ENCODE assay signal across 1 cellular context in the genomic region with DNA sequence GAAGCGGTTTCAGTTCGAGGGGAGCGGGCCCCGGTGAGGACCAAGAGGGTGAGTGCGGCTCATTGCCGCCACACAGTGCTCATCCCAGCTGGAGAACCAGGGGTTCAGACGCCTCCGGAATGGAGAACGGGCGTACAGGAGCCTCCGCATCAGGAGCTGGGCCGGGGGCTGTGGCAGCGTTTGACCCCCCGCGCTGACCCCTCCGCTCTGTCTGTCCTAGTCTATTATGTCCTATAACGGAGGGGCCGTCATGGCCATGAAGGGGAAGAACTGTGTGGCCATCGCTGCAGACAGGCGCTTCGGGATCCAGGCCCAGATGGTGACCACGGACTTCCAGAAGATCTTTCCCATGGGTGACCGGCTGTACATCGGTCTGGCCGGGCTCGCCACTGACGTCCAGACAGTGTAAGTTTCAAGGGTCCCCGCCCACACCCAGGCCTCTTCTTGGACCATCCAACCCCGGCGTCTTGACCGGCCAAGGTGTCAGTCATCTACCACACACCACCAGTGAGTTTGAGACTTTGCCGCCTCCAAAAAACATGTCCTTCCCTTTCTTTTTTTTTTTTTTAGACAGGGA.
TF ChIP-seq lines count a peak whose summit lies in the region.

No MANE protein-coding gene starts in this region.

TF ChIP-seq in HepG2, 621 proteins besides CTCF, POLR2A, EP300 and RAD21 (continues in another document):
- TF ChIP-seq, protein P1, sequence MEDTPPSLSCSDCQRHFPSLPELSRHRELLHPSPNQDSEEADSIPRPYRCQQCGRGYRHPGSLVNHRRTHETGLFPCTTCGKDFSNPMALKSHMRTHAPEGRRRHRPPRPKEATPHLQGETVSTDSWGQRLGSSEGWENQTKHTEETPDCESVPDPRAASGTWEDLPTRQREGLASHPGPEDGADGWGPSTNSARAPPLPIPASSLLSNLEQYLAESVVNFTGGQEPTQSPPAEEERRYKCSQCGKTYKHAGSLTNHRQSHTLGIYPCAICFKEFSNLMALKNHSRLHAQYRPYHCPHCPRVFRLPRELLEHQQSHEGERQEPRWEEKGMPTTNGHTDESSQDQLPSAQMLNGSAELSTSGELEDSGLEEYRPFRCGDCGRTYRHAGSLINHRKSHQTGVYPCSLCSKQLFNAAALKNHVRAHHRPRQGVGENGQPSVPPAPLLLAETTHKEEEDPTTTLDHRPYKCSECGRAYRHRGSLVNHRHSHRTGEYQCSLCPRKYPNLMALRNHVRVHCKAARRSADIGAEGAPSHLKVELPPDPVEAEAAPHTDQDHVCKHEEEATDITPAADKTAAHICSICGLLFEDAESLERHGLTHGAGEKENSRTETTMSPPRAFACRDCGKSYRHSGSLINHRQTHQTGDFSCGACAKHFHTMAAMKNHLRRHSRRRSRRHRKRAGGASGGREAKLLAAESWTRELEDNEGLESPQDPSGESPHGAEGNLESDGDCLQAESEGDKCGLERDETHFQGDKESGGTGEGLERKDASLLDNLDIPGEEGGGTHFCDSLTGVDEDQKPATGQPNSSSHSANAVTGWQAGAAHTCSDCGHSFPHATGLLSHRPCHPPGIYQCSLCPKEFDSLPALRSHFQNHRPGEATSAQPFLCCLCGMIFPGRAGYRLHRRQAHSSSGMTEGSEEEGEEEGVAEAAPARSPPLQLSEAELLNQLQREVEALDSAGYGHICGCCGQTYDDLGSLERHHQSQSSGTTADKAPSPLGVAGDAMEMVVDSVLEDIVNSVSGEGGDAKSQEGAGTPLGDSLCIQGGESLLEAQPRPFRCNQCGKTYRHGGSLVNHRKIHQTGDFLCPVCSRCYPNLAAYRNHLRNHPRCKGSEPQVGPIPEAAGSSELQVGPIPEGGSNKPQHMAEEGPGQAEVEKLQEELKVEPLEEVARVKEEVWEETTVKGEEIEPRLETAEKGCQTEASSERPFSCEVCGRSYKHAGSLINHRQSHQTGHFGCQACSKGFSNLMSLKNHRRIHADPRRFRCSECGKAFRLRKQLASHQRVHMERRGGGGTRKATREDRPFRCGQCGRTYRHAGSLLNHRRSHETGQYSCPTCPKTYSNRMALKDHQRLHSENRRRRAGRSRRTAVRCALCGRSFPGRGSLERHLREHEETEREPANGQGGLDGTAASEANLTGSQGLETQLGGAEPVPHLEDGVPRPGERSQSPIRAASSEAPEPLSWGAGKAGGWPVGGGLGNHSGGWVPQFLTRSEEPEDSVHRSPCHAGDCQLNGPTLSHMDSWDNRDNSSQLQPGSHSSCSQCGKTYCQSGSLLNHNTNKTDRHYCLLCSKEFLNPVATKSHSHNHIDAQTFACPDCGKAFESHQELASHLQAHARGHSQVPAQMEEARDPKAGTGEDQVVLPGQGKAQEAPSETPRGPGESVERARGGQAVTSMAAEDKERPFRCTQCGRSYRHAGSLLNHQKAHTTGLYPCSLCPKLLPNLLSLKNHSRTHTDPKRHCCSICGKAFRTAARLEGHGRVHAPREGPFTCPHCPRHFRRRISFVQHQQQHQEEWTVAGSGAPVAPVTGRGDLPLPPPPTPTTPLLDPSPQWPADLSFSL (CRISPR knock-in tag; IDR thresholded peaks at IDR 0.05), result no peak
- TF ChIP-seq CAMTA2 (CRISPR knock-in tag; IDR thresholded peaks at IDR 0.05; ENCODE audit: borderline replicate concordance) (no peak), ZNF703 (CRISPR knock-in tag; IDR thresholded peaks at IDR 0.05; ENCODE audit: borderline replicate concordance) (no peak), ATF7-NPFF (CRISPR knock-in tag; IDR thresholded peaks at IDR 0.05; ENCODE audit: low read depth) (no peak), SMAD1 (CRISPR knock-in tag; IDR thresholded peaks at IDR 0.05; ENCODE audit: borderline replicate concordance, low read depth) (no peak), ELF3 (CRISPR knock-in tag; IDR thresholded peaks at IDR 0.05) (no peak), RORA (CRISPR knock-in tag; IDR thresholded peaks at IDR 0.05) (no peak), ZNF562 (CRISPR knock-in tag; IDR thresholded peaks at IDR 0.05; ENCODE audit: borderline replicate concordance) (no peak), ZNF296 (CRISPR knock-in tag; conservative IDR thresholded peaks at IDR 0.05) (0 out of 2 replicates have a peak, but pooled peaks have one; percentile 8), CCDC6 (CRISPR knock-in tag; IDR thresholded peaks at IDR 0.05) (0 out of 2 replicates have a peak, but pooled peaks have one; percentile 9), STAG1 (CRISPR knock-in tag; IDR thresholded peaks at IDR 0.05) (peak; percentile 36), FOXC1 (CRISPR knock-in tag; IDR thresholded peaks at IDR 0.05; ENCODE audit: borderline replicate concordance) (no peak; the same call in 1 of the 2 replicates), TP53 (CRISPR knock-in tag; conservative IDR thresholded peaks at IDR 0.05) (no peak), ATF1 (CRISPR knock-in tag; IDR thresholded peaks at IDR 0.05) (no peak), FOSL2 (CRISPR knock-in tag; IDR thresholded peaks at IDR 0.05) (no peak), ZNF747 (CRISPR knock-in tag; IDR thresholded peaks at IDR 0.05; ENCODE audit: borderline replicate concordance) (0 out of 2 replicates have a peak, but pooled peaks have one; percentile 5), YEATS2 (CRISPR knock-in tag; IDR thresholded peaks at IDR 0.05; ENCODE audit: borderline replicate concordance) (no peak), RXRA (CRISPR knock-in tag; IDR thresholded peaks at IDR 0.05) (no peak), SMARCE1 (IDR thresholded peaks at IDR 0.05; ENCODE audit: borderline replicate concordance) (no peak), ZNF558 (CRISPR knock-in tag; IDR thresholded peaks at IDR 0.05; ENCODE audit: borderline replicate concordance) (no peak), ZNF24 (IDR thresholded peaks at IDR 0.05) (no peak), ZNF317 (CRISPR knock-in tag; IDR thresholded peaks at IDR 0.05) (no peak), NAIF1 (CRISPR knock-in tag; IDR thresholded peaks at IDR 0.05; ENCODE audit: borderline replicate concordance) (no peak), ZNF251 (CRISPR knock-in tag; IDR thresholded peaks at IDR 0.05) (no peak), MTF1 (CRISPR knock-in tag; IDR thresholded peaks at IDR 0.05) (no peak), ZC3H13 (CRISPR knock-in tag; IDR thresholded peaks at IDR 0.05) (no peak), ZNF768 (CRISPR knock-in tag; IDR thresholded peaks at IDR 0.05) (no peak; the same call in none of the 2 replicates), SRSF4 (IDR thresholded peaks at IDR 0.05; ENCODE audit: low read depth, low read length, poor library complexity, severe bottlenecking) (no peak), ZKSCAN1 (IDR thresholded peaks at IDR 0.05; ENCODE audit: low read length) (no peak), ZSCAN31 (CRISPR knock-in tag; IDR thresholded peaks at IDR 0.05; ENCODE audit: low read depth) (no peak; the same call in none of the 2 replicates), EZH2 (conservative IDR thresholded peaks at IDR 0.05; ENCODE audit: low read depth, low read length) (no peak), RELA (CRISPR knock-in tag; IDR thresholded peaks at IDR 0.05) (no peak), ZNF207 (IDR thresholded peaks at IDR 0.05; ENCODE audit: borderline replicate concordance) (no peak)
- TF ChIP-seq, protein P2, sequence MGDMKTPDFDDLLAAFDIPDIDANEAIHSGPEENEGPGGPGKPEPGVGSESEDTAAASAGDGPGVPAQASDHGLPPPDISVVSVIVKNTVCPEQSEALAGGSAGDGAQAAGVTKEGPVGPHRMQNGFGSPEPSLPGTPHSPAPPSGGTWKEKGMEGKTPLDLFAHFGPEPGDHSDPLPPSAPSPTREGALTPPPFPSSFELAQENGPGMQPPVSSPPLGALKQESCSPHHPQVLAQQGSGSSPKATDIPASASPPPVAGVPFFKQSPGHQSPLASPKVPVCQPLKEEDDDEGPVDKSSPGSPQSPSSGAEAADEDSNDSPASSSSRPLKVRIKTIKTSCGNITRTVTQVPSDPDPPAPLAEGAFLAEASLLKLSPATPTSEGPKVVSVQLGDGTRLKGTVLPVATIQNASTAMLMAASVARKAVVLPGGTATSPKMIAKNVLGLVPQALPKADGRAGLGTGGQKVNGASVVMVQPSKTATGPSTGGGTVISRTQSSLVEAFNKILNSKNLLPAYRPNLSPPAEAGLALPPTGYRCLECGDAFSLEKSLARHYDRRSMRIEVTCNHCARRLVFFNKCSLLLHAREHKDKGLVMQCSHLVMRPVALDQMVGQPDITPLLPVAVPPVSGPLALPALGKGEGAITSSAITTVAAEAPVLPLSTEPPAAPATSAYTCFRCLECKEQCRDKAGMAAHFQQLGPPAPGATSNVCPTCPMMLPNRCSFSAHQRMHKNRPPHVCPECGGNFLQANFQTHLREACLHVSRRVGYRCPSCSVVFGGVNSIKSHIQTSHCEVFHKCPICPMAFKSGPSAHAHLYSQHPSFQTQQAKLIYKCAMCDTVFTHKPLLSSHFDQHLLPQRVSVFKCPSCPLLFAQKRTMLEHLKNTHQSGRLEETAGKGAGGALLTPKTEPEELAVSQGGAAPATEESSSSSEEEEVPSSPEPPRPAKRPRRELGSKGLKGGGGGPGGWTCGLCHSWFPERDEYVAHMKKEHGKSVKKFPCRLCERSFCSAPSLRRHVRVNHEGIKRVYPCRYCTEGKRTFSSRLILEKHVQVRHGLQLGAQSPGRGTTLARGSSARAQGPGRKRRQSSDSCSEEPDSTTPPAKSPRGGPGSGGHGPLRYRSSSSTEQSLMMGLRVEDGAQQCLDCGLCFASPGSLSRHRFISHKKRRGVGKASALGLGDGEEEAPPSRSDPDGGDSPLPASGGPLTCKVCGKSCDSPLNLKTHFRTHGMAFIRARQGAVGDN (CRISPR knock-in tag; IDR thresholded peaks at IDR 0.05), result peak; percentile 5; the same call in 1 of the 2 replicates
- TF ChIP-seq, protein P3, sequence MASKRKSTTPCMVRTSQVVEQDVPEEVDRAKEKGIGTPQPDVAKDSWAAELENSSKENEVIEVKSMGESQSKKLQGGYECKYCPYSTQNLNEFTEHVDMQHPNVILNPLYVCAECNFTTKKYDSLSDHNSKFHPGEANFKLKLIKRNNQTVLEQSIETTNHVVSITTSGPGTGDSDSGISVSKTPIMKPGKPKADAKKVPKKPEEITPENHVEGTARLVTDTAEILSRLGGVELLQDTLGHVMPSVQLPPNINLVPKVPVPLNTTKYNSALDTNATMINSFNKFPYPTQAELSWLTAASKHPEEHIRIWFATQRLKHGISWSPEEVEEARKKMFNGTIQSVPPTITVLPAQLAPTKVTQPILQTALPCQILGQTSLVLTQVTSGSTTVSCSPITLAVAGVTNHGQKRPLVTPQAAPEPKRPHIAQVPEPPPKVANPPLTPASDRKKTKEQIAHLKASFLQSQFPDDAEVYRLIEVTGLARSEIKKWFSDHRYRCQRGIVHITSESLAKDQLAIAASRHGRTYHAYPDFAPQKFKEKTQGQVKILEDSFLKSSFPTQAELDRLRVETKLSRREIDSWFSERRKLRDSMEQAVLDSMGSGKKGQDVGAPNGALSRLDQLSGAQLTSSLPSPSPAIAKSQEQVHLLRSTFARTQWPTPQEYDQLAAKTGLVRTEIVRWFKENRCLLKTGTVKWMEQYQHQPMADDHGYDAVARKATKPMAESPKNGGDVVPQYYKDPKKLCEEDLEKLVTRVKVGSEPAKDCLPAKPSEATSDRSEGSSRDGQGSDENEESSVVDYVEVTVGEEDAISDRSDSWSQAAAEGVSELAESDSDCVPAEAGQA (IDR thresholded peaks at IDR 0.05; ENCODE audit: low read depth), result no peak
- TF ChIP-seq, protein P3 (CRISPR knock-in tag; IDR thresholded peaks at IDR 0.05; ENCODE audit: borderline replicate concordance), result no peak
- TF ChIP-seq, protein P4, sequence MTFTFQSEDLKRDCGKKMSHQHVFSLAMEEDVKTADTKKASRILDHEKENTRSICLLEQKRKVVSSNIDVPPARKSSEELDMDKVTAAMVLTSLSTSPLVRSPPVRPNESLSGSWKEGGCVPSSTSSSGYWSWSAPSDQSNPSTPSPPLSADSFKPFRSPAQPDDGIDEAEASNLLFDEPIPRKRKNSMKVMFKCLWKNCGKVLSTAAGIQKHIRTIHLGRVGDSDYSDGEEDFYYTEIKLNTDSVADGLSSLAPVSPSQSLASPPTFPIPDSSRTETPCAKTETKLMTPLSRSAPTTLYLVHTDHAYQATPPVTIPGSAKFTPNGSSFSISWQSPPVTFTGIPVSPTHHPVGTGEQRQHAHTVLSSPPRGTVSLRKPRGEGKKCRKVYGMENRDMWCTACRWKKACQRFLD (CRISPR knock-in tag; IDR thresholded peaks at IDR 0.05; ENCODE audit: borderline replicate concordance), result no peak; the same call in 1 of the 2 replicates
- TF ChIP-seq, protein P5, sequence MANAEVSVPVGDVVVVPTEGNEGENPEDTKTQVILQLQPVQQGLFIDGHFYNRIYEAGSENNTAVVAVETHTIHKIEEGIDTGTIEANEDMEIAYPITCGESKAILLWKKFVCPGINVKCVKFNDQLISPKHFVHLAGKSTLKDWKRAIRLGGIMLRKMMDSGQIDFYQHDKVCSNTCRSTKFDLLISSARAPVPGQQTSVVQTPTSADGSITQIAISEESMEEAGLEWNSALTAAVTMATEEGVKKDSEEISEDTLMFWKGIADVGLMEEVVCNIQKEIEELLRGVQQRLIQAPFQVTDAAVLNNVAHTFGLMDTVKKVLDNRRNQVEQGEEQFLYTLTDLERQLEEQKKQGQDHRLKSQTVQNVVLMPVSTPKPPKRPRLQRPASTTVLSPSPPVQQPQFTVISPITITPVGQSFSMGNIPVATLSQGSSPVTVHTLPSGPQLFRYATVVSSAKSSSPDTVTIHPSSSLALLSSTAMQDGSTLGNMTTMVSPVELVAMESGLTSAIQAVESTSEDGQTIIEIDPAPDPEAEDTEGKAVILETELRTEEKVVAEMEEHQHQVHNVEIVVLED (CRISPR knock-in tag; IDR thresholded peaks at IDR 0.05; ENCODE audit: borderline replicate concordance), result no peak
